In genomic region chr6:46234700-46235099, GRCh38 we compare ENCODE assay signal across 21 cellular contexts.
"Had no signal": no experiment of that assay in that cellular context is flagged by ENCODE, and none has a peak within 500 bp of the region (broad histone marks: within the 10 kb centered on the region; RNA-seq: fewer than 3 reads in every experiment).

No MANE protein-coding gene starts in this region.

- H3K36me3 ChIP-seq: neural progenitor cell, suprapubic skin had no signal

- H3K27me3 ChIP-seq: neural progenitor cell, suprapubic skin had no signal

- H3K9me3 ChIP-seq: suprapubic skin had no signal

- H3K27ac ChIP-seq: neural progenitor cell, suprapubic skin, VCaP had no signal

- H3K9ac ChIP-seq: neural progenitor cell had no signal

- ATAC-seq: activated CD4-positive, CD25-positive, alpha-beta regulatory T cell treated with anti-CD3 and anti-CD28 coated beads, Interleukin-2, amount 50 U/mL, for 24 hours; activated CD8-positive, alpha-beta memory T cell treated with anti-CD3 and anti-CD28 coated beads, Interleukin-2, amount 10 ng/mL, durations not matched to agents 7 days and 5 days; esophagus mucosa; naive thymus-derived CD8-positive, alpha-beta T cell; SK-N-SH treated with all-trans-retinoic acid at 6 μM for 48 hours; T-cell had no signal

- H3K4me3 ChIP-seq: lung, neural progenitor cell, suprapubic skin had no signal

- H3K4me2 ChIP-seq: neural progenitor cell had no signal

- DNase-seq: activated CD4-positive, alpha-beta memory T cell treated with anti-CD3 and anti-CD28 coated beads, Interleukin-2, amount 10 ng/mL, durations not matched to agents 7 days and 5 days; activated CD4-positive, alpha-beta T cell treated with anti-CD3 and anti-CD28 coated beads, Interleukin-2, amount 10 ng/mL, durations not matched to agents 24 days and 14 days; activated CD8-positive, alpha-beta memory T cell treated with anti-CD3 and anti-CD28 coated beads, Interleukin-2, amount 10 ng/mL, durations not matched to agents 7 days and 5 days; activated gamma-delta T cell; activated T-cell treated with anti-CD3 and anti-CD28 coated beads for 4 hours; caudate nucleus; dermis blood vessel endothelial cell; effector memory CD4-positive, alpha-beta T cell; foreskin melanocyte; glutamatergic neuron; islet precursor cell; naive thymus-derived CD8-positive, alpha-beta T cell; stimulated activated CD4-positive, alpha-beta T cell treated with anti-CD3 and anti-CD28 coated beads, Interleukin-12 subunit alpha, Interleukin-12 subunit beta, amount 100 ng/mL, for 4 hours; T-cell had no signal
